ENCODE assay signal across 1 cellular context in the genomic region with DNA sequence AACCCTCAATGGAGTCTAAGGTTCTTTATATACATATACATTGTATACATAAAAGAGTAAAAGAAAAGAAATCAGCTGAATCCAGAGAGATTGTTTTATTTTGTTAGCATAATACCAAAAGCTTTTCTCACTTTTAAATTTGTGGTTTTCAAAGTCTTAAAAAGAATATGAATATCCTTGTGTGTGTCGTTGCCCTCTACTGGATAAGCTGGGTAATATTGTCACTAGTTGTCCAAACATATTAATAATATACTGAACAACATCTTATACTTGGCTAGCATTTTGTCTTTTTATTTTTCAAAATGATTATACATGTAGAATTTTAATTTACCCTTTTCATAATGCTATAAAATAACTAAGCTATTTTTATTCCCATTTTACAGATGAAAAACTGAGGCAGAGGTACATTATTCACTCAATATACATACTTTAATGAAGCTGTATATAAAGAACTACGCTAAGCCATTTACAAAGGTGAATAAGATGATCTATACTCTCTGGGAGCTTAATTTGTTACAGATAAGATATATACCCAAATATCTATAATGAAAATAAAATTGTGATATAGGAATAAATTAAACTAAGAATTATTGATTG.
TF ChIP-seq lines count a peak whose summit lies in the region.

No MANE protein-coding gene starts in this region.

TF ChIP-seq in H1, 55 proteins besides CTCF, POLR2A, EP300 and RAD21 (continued from another document):
- TF ChIP-seq, protein P1, sequence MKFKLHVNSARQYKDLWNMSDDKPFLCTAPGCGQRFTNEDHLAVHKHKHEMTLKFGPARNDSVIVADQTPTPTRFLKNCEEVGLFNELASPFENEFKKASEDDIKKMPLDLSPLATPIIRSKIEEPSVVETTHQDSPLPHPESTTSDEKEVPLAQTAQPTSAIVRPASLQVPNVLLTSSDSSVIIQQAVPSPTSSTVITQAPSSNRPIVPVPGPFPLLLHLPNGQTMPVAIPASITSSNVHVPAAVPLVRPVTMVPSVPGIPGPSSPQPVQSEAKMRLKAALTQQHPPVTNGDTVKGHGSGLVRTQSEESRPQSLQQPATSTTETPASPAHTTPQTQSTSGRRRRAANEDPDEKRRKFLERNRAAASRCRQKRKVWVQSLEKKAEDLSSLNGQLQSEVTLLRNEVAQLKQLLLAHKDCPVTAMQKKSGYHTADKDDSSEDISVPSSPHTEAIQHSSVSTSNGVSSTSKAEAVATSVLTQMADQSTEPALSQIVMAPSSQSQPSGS (IDR thresholded peaks at IDR 0.05; ENCODE audit: low read length): no peak
- no peak for TF ChIP-seq POU5F1 (IDR thresholded peaks at IDR 0.05; ENCODE audit: low read depth, low read length)
- no peak for TF ChIP-seq PHF8 (conservative IDR thresholded peaks at IDR 0.05; ENCODE audit: low read depth, low read length)
- TF ChIP-seq CREB1 (IDR thresholded peaks at IDR 0.05): no peak
